ENCODE assay signal across 8 cellular contexts in the genomic region with DNA sequence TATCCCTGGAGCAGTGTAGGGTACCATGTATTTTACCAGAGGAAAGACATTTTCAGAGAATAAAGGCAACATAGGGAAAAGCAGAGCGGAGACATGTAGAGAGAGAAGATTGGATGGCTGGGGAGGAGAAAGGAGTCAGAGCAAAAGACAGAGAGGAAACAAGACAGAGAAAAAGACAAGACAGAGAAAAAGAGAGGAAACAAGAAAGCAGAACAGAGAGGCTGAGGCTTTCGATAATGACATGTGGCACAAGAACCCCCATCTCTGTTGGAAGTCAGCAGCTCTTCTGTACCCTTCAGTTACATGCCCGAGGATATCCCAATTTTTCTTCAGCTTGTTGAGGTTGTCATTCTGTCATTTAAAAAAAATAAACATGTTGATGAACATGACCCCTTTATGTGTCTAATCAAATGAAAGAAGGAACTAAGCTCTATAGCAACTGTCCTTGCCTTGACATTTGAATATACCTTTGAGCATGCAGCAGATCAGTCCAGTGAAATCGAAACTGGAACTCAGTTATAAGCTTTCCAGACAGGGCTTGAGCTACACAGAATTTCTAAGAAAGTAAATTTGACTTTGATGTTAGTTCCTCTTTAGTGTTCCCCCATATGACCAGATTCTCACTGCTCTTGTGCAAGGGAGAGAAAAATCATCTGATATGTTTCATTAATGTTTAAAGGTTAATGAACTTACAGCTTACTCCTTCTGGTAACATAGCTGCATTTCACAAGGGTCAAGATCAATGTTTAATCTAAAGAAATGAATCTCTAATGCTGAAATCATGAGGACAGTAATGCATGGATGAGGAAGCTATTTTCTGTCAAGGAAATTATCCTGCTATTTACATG.
DNase-seq lines count a peak whose midpoint lies in the region; ATAC-seq and TF ChIP-seq lines count a peak whose summit lies in the region.

No MANE protein-coding gene starts in this region.

- POLR2A ChIA-PET in RWPE1 (lab: Yijun Ruan, JAX; ENCODE audit: low non-redundant PET), result no interaction called here

- peaks cover 45% of the 10 kb centered on the region for H3K4me1 Mint-ChIP-seq in activated naive CD8-positive, alpha-beta T cell treated with anti-CD3 and anti-CD28 coated beads for 36 hours

- H3K27me3 ChIP-seq in brain microvascular endothelial cell (replicated peaks), result no peaks in the 10 kb centered on the region

- DNase-seq in GM10266 (ENCODE audit: extremely low spot score) (peak; percentile 56), NCI-H1092 (lab: John Stamatoyannopoulos, UW) (no peak), brain microvascular endothelial cell (no peak), RWPE1 (ENCODE audit: low spot score) (no peak)
- no peak for DNase-seq in activated naive CD8-positive, alpha-beta T cell treated with anti-CD3 and anti-CD28 coated beads for 36 hours
- DNase-seq in stimulated activated naive CD4-positive, alpha-beta T cell treated with Interleukin-2 at 50 U/mL for 16 hours (lab: John Stamatoyannopoulos, UW), result no peak

- CTCF ChIA-PET in RWPE1 (lab: Yijun Ruan, JAX), result interaction anchor here (0.9 kb wide), 1 partner anchor 61 kb away, joined by 3 read pairs; no protein-coding TSS in a partner anchor

- H3K9me3 Mint-ChIP-seq in activated naive CD8-positive, alpha-beta T cell treated with anti-CD3 and anti-CD28 coated beads for 36 hours, result peaks cover 8% of the 10 kb centered on the region

- no peak overlapping the region for H3K27ac ChIP-seq in brain microvascular endothelial cell
- H3K27ac ChIP-seq in RWPE1, result no peak overlapping the region

- TF ChIP-seq CTCF in GM10266 (IDR thresholded peaks at IDR 0.05; ENCODE audit: control insufficient read depth, insufficient read depth, low read depth, missing control alignments), result no peak
- no peak for TF ChIP-seq CTCF in brain microvascular endothelial cell (IDR thresholded peaks at IDR 0.05; ENCODE audit: low read depth, low read length, missing control alignments)
- no peak for TF ChIP-seq CTCF in RWPE1 (conservative IDR thresholded peaks at IDR 0.05; ENCODE audit: low read depth)

- no peaks in the 10 kb centered on the region for H3K36me3 ChIP-seq in brain microvascular endothelial cell (replicated peaks)

- H3K27ac Mint-ChIP-seq in activated naive CD8-positive, alpha-beta T cell treated with anti-CD3 and anti-CD28 coated beads for 36 hours, result peak overlapping the region; percentile 94

- H3K4me3 Mint-ChIP-seq in activated naive CD8-positive, alpha-beta T cell treated with anti-CD3 and anti-CD28 coated beads for 36 hours, result peak overlapping the region; percentile 30

- no peak overlapping the region for H3K4me3 ChIP-seq in brain microvascular endothelial cell (ENCODE audit: low read depth, low read length)

- H3K36me3 Mint-ChIP-seq in activated naive CD8-positive, alpha-beta T cell treated with anti-CD3 and anti-CD28 coated beads for 36 hours, result peaks cover 1% of the 10 kb centered on the region

- in situ Hi-C loops in brain microvascular endothelial cell (cut with HindIII; ENCODE audit: low pct_ligation_motif_present, low sequenced_read_pairs), result no loop called here

- no peaks in the 10 kb centered on the region for H3K27me3 Mint-ChIP-seq in activated naive CD8-positive, alpha-beta T cell treated with anti-CD3 and anti-CD28 coated beads for 36 hours

- peak; percentile 82 for ATAC-seq in GM21390 (IDR thresholded peaks at IDR 0.05; ENCODE audit: unreplicated experiment)
- ATAC-seq in HG03565 (IDR thresholded peaks at IDR 0.05; ENCODE audit: unreplicated experiment), result peak; percentile 75
